ENCODE assay signal across 1 cellular context in genomic region chr1:3899776-3900149, GRCh38.
A peak's percentile ranks its signal among the peaks of the same experiment; 100 is the strongest.
TF ChIP-seq lines count a peak whose summit lies in the region.

No MANE protein-coding gene starts in this region.

TF ChIP-seq in K562, 482 proteins besides CTCF, POLR2A, EP300 and RAD21 (continued from another document and continues in another):
- TF ChIP-seq RBBP5 (IDR thresholded peaks at IDR 0.05; ENCODE audit: borderline replicate concordance, insufficient read depth, low read length, poor library complexity, severe bottlenecking) (peak; percentile 73), MTF1 (CRISPR knock-in tag; IDR thresholded peaks at IDR 0.05; ENCODE audit: borderline replicate concordance) (no peak), FOXJ3 (CRISPR knock-in tag; IDR thresholded peaks at IDR 0.05) (no peak), FIP1L1 (IDR thresholded peaks at IDR 0.05; ENCODE audit: low read depth, low read length, poor library complexity, severe bottlenecking) (no peak), EGR1 (conservative IDR thresholded peaks at IDR 0.05) (peak; percentile 89), ZNF764 (CRISPR knock-in tag; IDR thresholded peaks at IDR 0.05; ENCODE audit: low read depth) (no peak), TAF7 (tag; IDR thresholded peaks at IDR 0.05) (no peak), E2F3 (CRISPR knock-in tag; IDR thresholded peaks at IDR 0.05) (no peak), CCNT2 (IDR thresholded peaks at IDR 0.05; ENCODE audit: borderline replicate concordance, extremely low read depth, insufficient read length, low read depth, low read length) (no peak), HNRNPL (IDR thresholded peaks at IDR 0.05; ENCODE audit: low read depth, low read length) (no peak), E2F4 (CRISPR knock-in tag; IDR thresholded peaks at IDR 0.05; ENCODE audit: low read depth) (no peak; the same call in 1 of the 2 replicates), ZNF354B (CRISPR knock-in tag; IDR thresholded peaks at IDR 0.05) (no peak), ZC3H11A (IDR thresholded peaks at IDR 0.05; ENCODE audit: low read depth, low read length) (0 out of 2 replicates have a peak, but pooled peaks have one; percentile 3), PRPF4 (IDR thresholded peaks at IDR 0.05; ENCODE audit: insufficient read depth, low read depth, low read length, poor library complexity, severe bottlenecking) (no peak), POLR3G (IDR thresholded peaks at IDR 0.05; ENCODE audit: extremely low read depth, insufficient read length, insufficient replicate concordance) (no peak), MYBL2 (IDR thresholded peaks at IDR 0.05; ENCODE audit: low read depth) (no peak), MYBL2 (CRISPR knock-in tag; IDR thresholded peaks at IDR 0.05; ENCODE audit: borderline replicate concordance) (no peak), ATF3 (IDR thresholded peaks at IDR 0.05) (no peak), ATF3 (CRISPR knock-in tag; conservative IDR thresholded peaks at IDR 0.05) (no peak), KAT2B (IDR thresholded peaks at IDR 0.05; ENCODE audit: low read depth, low read length) (no peak), ASH1L (IDR thresholded peaks at IDR 0.05; ENCODE audit: borderline replicate concordance, low read depth, partially characterized antibody) (no peak), NFIC (IDR thresholded peaks at IDR 0.05) (no peak), ZNF583 (CRISPR knock-in tag; IDR thresholded peaks at IDR 0.05) (0 out of 2 replicates have a peak, but pooled peaks have one; percentile 39), DDX20 (tag; IDR thresholded peaks at IDR 0.05; ENCODE audit: low read depth) (no peak), JUND (IDR thresholded peaks at IDR 0.05; ENCODE audit: borderline replicate concordance, low read depth, low read length) (no peak), JUND (tag; IDR thresholded peaks at IDR 0.05; ENCODE audit: borderline replicate concordance, low read depth, low read length) (no peak), SP2 (IDR thresholded peaks at IDR 0.05; ENCODE audit: extremely low read depth, low read depth, low read length, poor library complexity, severe bottlenecking) (no peak), CHAMP1 (IDR thresholded peaks at IDR 0.05) (no peak), POU5F1 (IDR thresholded peaks at IDR 0.05; ENCODE audit: borderline replicate concordance, low read depth, low read length, partially characterized antibody) (no peak), ZFP1 (CRISPR knock-in tag; IDR thresholded peaks at IDR 0.05) (no peak), BMI1 (IDR thresholded peaks at IDR 0.05; ENCODE audit: low read length) (no peak), ILK (tag; IDR thresholded peaks at IDR 0.05; ENCODE audit: borderline replicate concordance, low read depth) (no peak), MAFF (IDR thresholded peaks at IDR 0.05; ENCODE audit: low read length) (no peak), POLR2AphosphoS2 (IDR thresholded peaks at IDR 0.05; ENCODE audit: low read length) (no peak), TCF7 (IDR thresholded peaks at IDR 0.05; ENCODE audit: borderline replicate concordance) (no peak), TAF9B (IDR thresholded peaks at IDR 0.05; ENCODE audit: partially characterized antibody) (no peak), ZNF224 (CRISPR knock-in tag; IDR thresholded peaks at IDR 0.05) (0 out of 2 replicates have a peak, but pooled peaks have one; percentile 80), HDAC3 (IDR thresholded peaks at IDR 0.05; ENCODE audit: borderline replicate concordance, partially characterized antibody) (no peak), E4F1 (CRISPR knock-in tag; IDR thresholded peaks at IDR 0.05; ENCODE audit: borderline replicate concordance) (no peak), RAD51 (IDR thresholded peaks at IDR 0.05; ENCODE audit: borderline replicate concordance, low read depth) (no peak), NFIX (CRISPR knock-in tag; IDR thresholded peaks at IDR 0.05; ENCODE audit: low read depth) (no peak), GMEB1 (CRISPR knock-in tag; IDR thresholded peaks at IDR 0.05) (no peak), ZFP36 (IDR thresholded peaks at IDR 0.05; ENCODE audit: low read depth, low read length, partially characterized antibody) (no peak), SMAD4 (CRISPR knock-in tag; conservative IDR thresholded peaks at IDR 0.05) (no peak)
- TF ChIP-seq, protein P1, sequence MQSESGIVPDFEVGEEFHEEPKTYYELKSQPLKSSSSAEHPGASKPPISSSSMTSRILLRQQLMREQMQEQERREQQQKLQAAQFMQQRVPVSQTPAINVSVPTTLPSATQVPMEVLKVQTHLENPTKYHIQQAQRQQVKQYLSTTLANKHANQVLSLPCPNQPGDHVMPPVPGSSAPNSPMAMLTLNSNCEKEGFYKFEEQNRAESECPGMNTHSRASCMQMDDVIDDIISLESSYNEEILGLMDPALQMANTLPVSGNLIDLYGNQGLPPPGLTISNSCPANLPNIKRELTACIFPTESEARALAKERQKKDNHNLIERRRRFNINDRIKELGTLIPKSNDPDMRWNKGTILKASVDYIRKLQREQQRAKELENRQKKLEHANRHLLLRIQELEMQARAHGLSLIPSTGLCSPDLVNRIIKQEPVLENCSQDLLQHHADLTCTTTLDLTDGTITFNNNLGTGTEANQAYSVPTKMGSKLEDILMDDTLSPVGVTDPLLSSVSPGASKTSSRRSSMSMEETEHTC (IDR thresholded peaks at IDR 0.05), result no peak
- TF ChIP-seq, protein P2, sequence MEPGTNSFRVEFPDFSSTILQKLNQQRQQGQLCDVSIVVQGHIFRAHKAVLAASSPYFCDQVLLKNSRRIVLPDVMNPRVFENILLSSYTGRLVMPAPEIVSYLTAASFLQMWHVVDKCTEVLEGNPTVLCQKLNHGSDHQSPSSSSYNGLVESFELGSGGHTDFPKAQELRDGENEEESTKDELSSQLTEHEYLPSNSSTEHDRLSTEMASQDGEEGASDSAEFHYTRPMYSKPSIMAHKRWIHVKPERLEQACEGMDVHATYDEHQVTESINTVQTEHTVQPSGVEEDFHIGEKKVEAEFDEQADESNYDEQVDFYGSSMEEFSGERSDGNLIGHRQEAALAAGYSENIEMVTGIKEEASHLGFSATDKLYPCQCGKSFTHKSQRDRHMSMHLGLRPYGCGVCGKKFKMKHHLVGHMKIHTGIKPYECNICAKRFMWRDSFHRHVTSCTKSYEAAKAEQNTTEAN (CRISPR knock-in tag; IDR thresholded peaks at IDR 0.05), result peak; percentile 72; the same call in 1 of the 2 replicates
